Comparison of ENCODE assay signal across 1 cellular context in the genomic region with DNA sequence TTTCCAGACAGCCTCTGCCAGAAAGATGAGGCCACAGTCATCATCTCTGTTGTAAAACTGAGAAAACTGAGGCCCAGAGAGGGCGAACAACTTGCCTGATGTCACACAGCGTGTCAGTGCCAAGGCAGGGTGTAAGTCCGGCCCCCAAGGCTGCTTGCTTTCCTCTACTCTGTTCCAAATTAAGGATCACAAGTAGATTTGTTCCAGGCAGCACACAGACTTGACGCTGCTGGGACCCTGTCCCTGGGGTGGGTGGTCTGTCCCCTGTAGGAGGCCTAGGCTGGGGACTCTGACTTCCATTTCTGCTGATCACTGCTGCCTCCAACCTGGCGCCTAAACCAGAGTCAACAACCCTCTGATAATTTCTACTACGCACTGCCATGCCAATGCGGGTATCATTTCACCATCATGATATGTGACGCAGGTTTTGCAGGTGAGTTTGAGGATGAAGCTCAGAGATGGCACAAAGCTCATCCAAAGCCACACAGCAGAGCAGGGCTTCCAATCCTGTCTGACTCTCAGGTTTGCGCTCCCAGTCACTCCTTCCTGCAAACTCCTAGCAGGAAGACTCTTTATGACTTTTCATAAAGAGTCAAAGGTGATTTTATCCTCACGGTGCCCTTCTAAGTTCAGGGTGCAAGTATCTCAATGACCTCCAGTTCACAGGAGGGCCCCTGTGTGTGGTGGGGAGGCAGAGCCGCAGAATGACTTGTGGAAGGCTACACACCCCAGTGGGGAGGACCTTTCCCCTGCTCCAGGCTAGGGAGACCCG.
TF ChIP-seq lines count a peak whose summit lies in the region.

No MANE protein-coding gene starts in this region.

TF ChIP-seq in GM23338, 12 proteins besides CTCF, POLR2A, EP300 and RAD21 (continued from another document):
- TF ChIP-seq ETS1 (IDR thresholded peaks at IDR 0.05) = no peak
